ENCODE assay signal across 35 cellular contexts in the genomic region with DNA sequence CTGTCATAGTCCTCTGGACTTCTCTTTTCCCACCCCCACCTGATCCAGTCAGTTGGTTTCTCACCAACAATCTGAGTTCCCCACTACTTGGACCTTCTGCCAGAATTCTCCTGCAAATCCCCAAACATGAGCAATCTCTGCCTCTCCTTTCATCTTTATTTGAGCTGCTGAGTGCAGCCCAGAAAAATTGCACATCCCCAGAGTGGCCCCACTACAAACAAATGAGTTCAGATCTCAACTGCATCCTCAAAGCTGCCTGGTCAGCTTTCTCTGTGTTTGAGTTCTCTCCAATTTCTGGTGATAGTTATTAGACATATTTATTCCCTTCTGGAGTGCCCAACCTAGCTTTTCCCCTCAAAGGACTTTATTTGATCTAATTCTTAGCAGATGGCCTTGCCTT.
DNase-seq lines count a peak whose midpoint lies in the region; ATAC-seq, FAIRE-seq and TF ChIP-seq lines count a peak whose summit lies in the region.
"Had no signal": no experiment of that assay in that cellular context is flagged by ENCODE, and none has a peak within 500 bp of the region (broad histone marks: within the 10 kb centered on the region; RNA-seq: fewer than 3 reads in every experiment).

No MANE protein-coding gene starts in this region.

- DNase-seq in HepG2 (ENCODE audit: low spot score) (peak; percentile 82), right lobe of liver (no peak), glutamatergic neuron (no peak), trophoblast cell (no peak), spleen (no peak)
- DNase-seq: 8988T; ACHN; AML-193; BE2C; C1 segment of cervical spinal cord; Caco-2; Calu3; CD4-positive, alpha-beta memory T cell; CD4-positive, alpha-beta T cell; CD4-positive, CD25-positive, alpha-beta regulatory T cell; CD8-positive, alpha-beta memory T cell; CD8-positive, alpha-beta T cell; COR-L47; DMS 273 treated with DMSO at 0.1 percent for 48 hours; DMS153; DMS53; DMS79; DMS79 treated with DMSO at 0.1 percent for 48 hours; DND-41; EL had no signal

- no peaks in the 10 kb centered on the region for H3K36me3 ChIP-seq in HepG2 (replicated peaks in 1 of 2; ENCODE audit: control insufficient read depth in 1 of 2, insufficient read depth in 2 of 2, low read length in 2 of 2)
- no peaks in the 10 kb centered on the region for H3K36me3 ChIP-seq in right lobe of liver
- no peaks in the 10 kb centered on the region for H3K36me3 ChIP-seq in trophoblast cell (ENCODE audit: control insufficient read depth in 1 of 2, insufficient read depth in 2 of 2, low read length in 2 of 2)
- no peaks in the 10 kb centered on the region for H3K36me3 ChIP-seq in spleen
- H3K36me3 ChIP-seq: BE2C had no signal

- peaks cover 22% of the 10 kb centered on the region for H3K79me1 ChIP-seq in trophoblast cell (ENCODE audit: low read length)

- TF ChIP-seq CTCF in HepG2 (CRISPR knock-in tag; IDR thresholded peaks at IDR 0.05): no peak
- TF ChIP-seq CTCF in right lobe of liver (IDR thresholded peaks at IDR 0.05): no peak
- TF ChIP-seq CTCF in glutamatergic neuron (IDR thresholded peaks at IDR 0.05; ENCODE audit: partially characterized antibody, unreplicated experiment): no peak
- no peak for TF ChIP-seq CTCF in spleen (IDR thresholded peaks at IDR 0.05 in 8 of 11, conservative IDR thresholded peaks at IDR 0.05 in 3 of 11)

- intact Hi-C loops in HepG2 (cut with micrococcal nuclease; ENCODE audit: unreplicated experiment) (loop anchor here (5.0 kb wide), 1 partner anchor 1317 kb away; no protein-coding TSS in a partner anchor), right lobe of liver (cut with DNase I) (no loop called here), spleen (cut with DNase I; ENCODE audit: low total_unique reads) (no loop called here)

- TF ChIP-seq POLR2A in HepG2 (IDR thresholded peaks at IDR 0.05; ENCODE audit: insufficient read depth in 1 of 2, low read depth in 2 of 2, low read length in 2 of 2) (no peak), right lobe of liver (IDR thresholded peaks at IDR 0.05) (no peak), spleen (IDR thresholded peaks at IDR 0.05) (no peak)

- H3K4ac ChIP-seq in trophoblast cell (ENCODE audit: low read depth, low read length): no peak overlapping the region

- H3K14ac ChIP-seq in trophoblast cell (ENCODE audit: low read length): peak overlapping the region; percentile 53

- CTCF ChIA-PET in HepG2 (lab: Yijun Ruan, JAX; ENCODE audit: low intra/inter-chr PET ratio, low total read pairs): no interaction called here

- no peak overlapping the region for H2AFZ ChIP-seq in HepG2 (ENCODE audit: low read length)
- H2AFZ ChIP-seq in trophoblast cell (ENCODE audit: insufficient read depth, low read length, poor library complexity): no peak overlapping the region

- in situ Hi-C loops in HepG2 (cut with HindIII; ENCODE audit: extremely low pct_ligation_motif_present, low pct_unique_long_range_greater_than_20kb): no loop called here

- no peak overlapping the region for H3K4me3 ChIP-seq in HepG2 (replicated peaks in 1 of 3; ENCODE audit: insufficient read depth in 1 of 3, low read depth in 2 of 3, low read length in 3 of 3)
- no peak overlapping the region for H3K4me3 ChIP-seq in right lobe of liver
- H3K4me3 ChIP-seq in trophoblast cell (ENCODE audit: low read depth, low read length): no peak overlapping the region
- no peak overlapping the region for H3K4me3 ChIP-seq in spleen
- H3K4me3 ChIP-seq: A549; BLaER1; BLaER1 treated with 17β-estradiol and CSF1 and Interleukin-3, amounts not matched to agents 10 nM and 100 nM had no signal

- no peak for TF ChIP-seq RAD21 in HepG2 (CRISPR knock-in tag; IDR thresholded peaks at IDR 0.05)

- H3K27me3 ChIP-seq in HepG2 (ENCODE audit: control insufficient read depth in 1 of 2, insufficient read depth in 2 of 2, low read length in 2 of 2) (no peaks in the 10 kb centered on the region), right lobe of liver (no peaks in the 10 kb centered on the region), trophoblast cell (ENCODE audit: insufficient read depth, low read length) (no peaks in the 10 kb centered on the region), spleen (replicated peaks in 1 of 7) (peaks cover 0 to 27% (median 0%) of the 10 kb centered on the region in 7 donors)
- H3K27me3 ChIP-seq: BE2C; BLaER1; BLaER1 treated with 17β-estradiol and CSF1 and Interleukin-3, amounts not matched to agents 10 nM and 100 nM had no signal

- no peak overlapping the region for H4K12ac ChIP-seq in trophoblast cell (ENCODE audit: low read depth, low read length)

- H3K9me3 ChIP-seq in HepG2 (ENCODE audit: low read length) (peaks cover 13% of the 10 kb centered on the region), right lobe of liver (peaks cover 0 to 5% (median 0%) of the 10 kb centered on the region in 4 donors), trophoblast cell (ENCODE audit: insufficient read depth, low read depth, low read length) (peaks cover 2% of the 10 kb centered on the region), spleen (peaks cover 0 to 23% (median 14%) of the 10 kb centered on the region in 8 donors)
- H3K9me3 ChIP-seq: Caco-2 had no signal

- H3K9me3 Mint-ChIP-seq in glutamatergic neuron (ENCODE audit: unreplicated experiment): peaks cover 12% of the 10 kb centered on the region

- H2BK120ac ChIP-seq in trophoblast cell (ENCODE audit: insufficient read depth, low read length, poor library complexity): peak overlapping the region; percentile 81

- no peak overlapping the region for H3K18ac ChIP-seq in trophoblast cell (ENCODE audit: low read length)

- no peak overlapping the region for H3K23ac ChIP-seq in trophoblast cell (ENCODE audit: low read length)

- H3K4me1 Mint-ChIP-seq in glutamatergic neuron (ENCODE audit: low read depth, unreplicated experiment): peaks cover 18% of the 10 kb centered on the region
- H3K4me1 Mint-ChIP-seq: B cell; CD14-positive monocyte; CD4-positive, alpha-beta memory T cell; CD4-positive, CD25-positive, alpha-beta regulatory T cell; CD8-positive, alpha-beta memory T cell had no signal

- H2BK12ac ChIP-seq in trophoblast cell (ENCODE audit: low read length): no peak overlapping the region

- TF ChIP-seq EP300 in HepG2 (IDR thresholded peaks at IDR 0.05; ENCODE audit: low read depth in 2 of 2, low read length in 2 of 2) (peak in 1 of 2 experiments; percentile 72; a peak in 2 of 4 replicates), HepG2 (CRISPR knock-in tag; IDR thresholded peaks at IDR 0.05; ENCODE audit: borderline replicate concordance) (no peak)

- POLR2A ChIA-PET in HepG2 (lab: Yijun Ruan, JAX): interaction anchor here (0.9 to 1.1 kb wide), 2 partner anchors 13 to 14 kb away, joined by 3 read pairs; no protein-coding TSS in a partner anchor

- no peaks in the 10 kb centered on the region for H4K20me1 ChIP-seq in HepG2 (ENCODE audit: insufficient read depth, low read length)
- H4K20me1 ChIP-seq: BLaER1; BLaER1 treated with 17β-estradiol and CSF1 and Interleukin-3, amounts not matched to agents 10 nM and 100 nM had no signal

- H3K9ac ChIP-seq in HepG2 (ENCODE audit: insufficient read depth, low read depth, low read length) (no peak overlapping the region), trophoblast cell (ENCODE audit: low read length) (no peak overlapping the region)
- H3K9ac ChIP-seq: BLaER1; BLaER1 treated with 17β-estradiol and CSF1 and Interleukin-3, amounts not matched to agents 10 nM and 100 nM had no signal

- H3K27me3 Mint-ChIP-seq in glutamatergic neuron (ENCODE audit: unreplicated experiment): peaks cover 8% of the 10 kb centered on the region

- H3K4me2 ChIP-seq in HepG2 (ENCODE audit: low read depth, low read length) (no peak overlapping the region), trophoblast cell (ENCODE audit: low read length) (no peak overlapping the region)
- H3K4me2 ChIP-seq: A549; BLaER1; BLaER1 treated with 17β-estradiol and CSF1 and Interleukin-3, amounts not matched to agents 10 nM and 100 nM had no signal

- H3K4me3 Mint-ChIP-seq in glutamatergic neuron (ENCODE audit: unreplicated experiment): peak overlapping the region; percentile 9
- H3K4me3 Mint-ChIP-seq: B cell; CD14-positive monocyte; CD4-positive, alpha-beta memory T cell; CD4-positive, alpha-beta T cell; CD4-positive, CD25-positive, alpha-beta regulatory T cell; CD8-positive, alpha-beta memory T cell; CD8-positive, alpha-beta T cell had no signal

- H4K91ac ChIP-seq in trophoblast cell (ENCODE audit: low read depth, low read length): peak overlapping the region; percentile 83

- no TSS peak for BruUV-seq in HepG2 (replicated peaks; lab: Mats Ljungman, UMichigan)

- H2BK5ac ChIP-seq in trophoblast cell (ENCODE audit: low read depth, low read length, poor library complexity): no peak overlapping the region

- peak; percentile 70 for FAIRE-seq in HepG2 (lab: Jason Lieb, UNC)
- FAIRE-seq: A204.1, A549, D721Med had no signal

- H3K27ac Mint-ChIP-seq in glutamatergic neuron (ENCODE audit: unreplicated experiment): no peak overlapping the region
- H3K27ac Mint-ChIP-seq: B cell; CD14-positive monocyte; CD4-positive, alpha-beta T cell; CD4-positive, CD25-positive, alpha-beta regulatory T cell; CD8-positive, alpha-beta memory T cell; CD8-positive, alpha-beta T cell had no signal

- H3K27ac ChIP-seq in HepG2 (ENCODE audit: extremely low read length, insufficient read depth, low read length) (no peak overlapping the region), right lobe of liver (no peak overlapping the region), trophoblast cell (ENCODE audit: low read depth, low read length) (no peak overlapping the region), spleen (no peak overlapping the region)
- H3K27ac ChIP-seq: 22Rv1; A549; BLaER1; BLaER1 treated with 17β-estradiol and CSF1 and Interleukin-3, amounts not matched to agents 10 nM and 100 nM; C4-2B had no signal

- ATAC-seq in HepG2 (peak; percentile 92), right lobe of liver (no peak), esophagus mucosa (no peak)
- ATAC-seq: A549; CD8-positive, alpha-beta T cell had no signal

- H3K4me1 ChIP-seq in HepG2 (ENCODE audit: insufficient read depth, low read length) (peaks cover 54% of the 10 kb centered on the region), right lobe of liver (no peaks in the 10 kb centered on the region), trophoblast cell (ENCODE audit: control insufficient read depth in 1 of 2, insufficient read depth in 2 of 2, low read length in 2 of 2) (peaks cover 3 to 16% of the 10 kb centered on the region in 2 experiments), spleen (no peaks in the 10 kb centered on the region)
- H3K4me1 ChIP-seq: A549; BLaER1; BLaER1 treated with 17β-estradiol and CSF1 and Interleukin-3, amounts not matched to agents 10 nM and 100 nM; Caco-2 had no signal

- H3K36me3 Mint-ChIP-seq in glutamatergic neuron (ENCODE audit: unreplicated experiment): peaks cover 13% of the 10 kb centered on the region
- H3K36me3 Mint-ChIP-seq: CD4-positive, CD25-positive, alpha-beta regulatory T cell; CD8-positive, alpha-beta memory T cell; CD8-positive, alpha-beta T cell had no signal

- no peaks in the 10 kb centered on the region for H3K79me2 ChIP-seq in HepG2 (ENCODE audit: insufficient read depth, low read length)
- H3K79me2 ChIP-seq in trophoblast cell (ENCODE audit: control insufficient read depth, insufficient read depth, low read length, poor library complexity): no peaks in the 10 kb centered on the region

- H4K8ac ChIP-seq in trophoblast cell (ENCODE audit: low read depth, low read length): no peak overlapping the region

- H2AK5ac ChIP-seq in trophoblast cell (ENCODE audit: low read length): peak overlapping the region; percentile 93
